In the genomic region with DNA sequence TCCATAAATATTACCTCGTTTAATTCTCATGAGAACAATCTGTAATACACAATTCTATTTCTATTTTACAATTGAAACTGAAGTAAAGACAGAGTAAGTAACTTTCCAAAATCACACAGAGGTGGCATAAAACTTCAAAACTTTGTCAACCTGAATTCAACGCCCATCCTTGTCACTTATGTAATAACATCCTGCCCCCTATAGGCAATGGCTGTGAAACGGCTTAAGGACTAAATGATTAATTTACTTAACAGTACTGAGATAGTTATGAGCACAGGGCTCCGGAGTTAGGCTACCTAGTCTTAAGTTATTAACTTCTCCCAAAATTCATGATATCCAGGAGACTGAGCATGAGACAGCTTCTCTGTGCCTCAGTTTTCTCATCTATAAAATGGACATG, we compare ENCODE assay signal across 7 cellular contexts.
DNase-seq lines count a peak whose midpoint lies in the region; ATAC-seq and TF ChIP-seq lines count a peak whose summit lies in the region.

No MANE protein-coding gene starts in this region.

- DNase-seq in NAMALWA (ENCODE audit: low spot score) (peak; percentile 65), cerebellar cortex (ENCODE audit: low spot score) (peak; percentile 6), progenitor cell of endocrine pancreas (ENCODE audit: low spot score, unreplicated experiment) (no peak), NCI-H2029 (lab: John Stamatoyannopoulos, UW) (no peak)
- no peak for DNase-seq in activated T-cell treated with anti-CD3 and anti-CD28 coated beads, Interleukin-2, amount 50 U/mL, for 24 hours

- no peaks in the 10 kb centered on the region for H3K36me3 Mint-ChIP-seq in progenitor cell of endocrine pancreas (ENCODE audit: insufficient read depth)
- H3K36me3 Mint-ChIP-seq in activated T-cell treated with anti-CD3 and anti-CD28 coated beads, Interleukin-2, amount 50 U/mL, for 24 hours (ENCODE audit: low read depth): no peaks in the 10 kb centered on the region
- no peaks in the 10 kb centered on the region for H3K36me3 Mint-ChIP-seq in stimulated activated memory B cell treated with anti-CD40 and anti-IgM and Interleukin-4, amounts not matched to agents 10 μg/mL and 1 μg/mL and 100 μg/mL, for 72 hours

- peak; percentile 47 for ATAC-seq in GM18511 (IDR thresholded peaks at IDR 0.05; ENCODE audit: unreplicated experiment)
- ATAC-seq in stimulated activated memory B cell treated with anti-CD40 and anti-IgM and Interleukin-4, amounts not matched to agents 10 μg/mL and 1 μg/mL and 100 μg/mL, for 72 hours: no peak

- H3K4me1 Mint-ChIP-seq in progenitor cell of endocrine pancreas (ENCODE audit: low read depth): peaks cover 4% of the 10 kb centered on the region
- no peaks in the 10 kb centered on the region for H3K4me1 Mint-ChIP-seq in activated T-cell treated with anti-CD3 and anti-CD28 coated beads, Interleukin-2, amount 50 U/mL, for 24 hours (ENCODE audit: low read depth)
- H3K4me1 Mint-ChIP-seq in stimulated activated memory B cell treated with anti-CD40 and anti-IgM and Interleukin-4, amounts not matched to agents 10 μg/mL and 1 μg/mL and 100 μg/mL, for 72 hours: no peaks in the 10 kb centered on the region

- TF ChIP-seq CTCF in progenitor cell of endocrine pancreas (IDR thresholded peaks at IDR 0.05; ENCODE audit: unreplicated experiment): peak; percentile 43

- H3K4me3 Mint-ChIP-seq in progenitor cell of endocrine pancreas (ENCODE audit: low read depth): no peak overlapping the region
- H3K4me3 Mint-ChIP-seq in activated T-cell treated with anti-CD3 and anti-CD28 coated beads, Interleukin-2, amount 50 U/mL, for 24 hours: no peak overlapping the region
- H3K4me3 Mint-ChIP-seq in stimulated activated memory B cell treated with anti-CD40 and anti-IgM and Interleukin-4, amounts not matched to agents 10 μg/mL and 1 μg/mL and 100 μg/mL, for 72 hours: no peak overlapping the region

- no peaks in the 10 kb centered on the region for H3K9me3 Mint-ChIP-seq in progenitor cell of endocrine pancreas (ENCODE audit: low read depth)
- no peaks in the 10 kb centered on the region for H3K9me3 Mint-ChIP-seq in activated T-cell treated with anti-CD3 and anti-CD28 coated beads, Interleukin-2, amount 50 U/mL, for 24 hours
- H3K9me3 Mint-ChIP-seq in stimulated activated memory B cell treated with anti-CD40 and anti-IgM and Interleukin-4, amounts not matched to agents 10 μg/mL and 1 μg/mL and 100 μg/mL, for 72 hours: no peaks in the 10 kb centered on the region

- H3K27me3 Mint-ChIP-seq in progenitor cell of endocrine pancreas: peaks cover 14% of the 10 kb centered on the region
- peaks cover 51% of the 10 kb centered on the region for H3K27me3 Mint-ChIP-seq in activated T-cell treated with anti-CD3 and anti-CD28 coated beads, Interleukin-2, amount 50 U/mL, for 24 hours
- peaks cover 37% of the 10 kb centered on the region for H3K27me3 Mint-ChIP-seq in stimulated activated memory B cell treated with anti-CD40 and anti-IgM and Interleukin-4, amounts not matched to agents 10 μg/mL and 1 μg/mL and 100 μg/mL, for 72 hours

- H3K27ac Mint-ChIP-seq in progenitor cell of endocrine pancreas: no peak overlapping the region
- H3K27ac Mint-ChIP-seq in activated T-cell treated with anti-CD3 and anti-CD28 coated beads, Interleukin-2, amount 50 U/mL, for 24 hours: no peak overlapping the region
- no peak overlapping the region for H3K27ac Mint-ChIP-seq in stimulated activated memory B cell treated with anti-CD40 and anti-IgM and Interleukin-4, amounts not matched to agents 10 μg/mL and 1 μg/mL and 100 μg/mL, for 72 hours

Comparison
In these comparisons a context has a peak if more than half of its experiments do, and no peak if none do; other contexts are left out.
1. DNase-seq: peak in NAMALWA (single experiment) and cerebellar cortex (single experiment); none in progenitor cell of endocrine pancreas (single experiment), activated T-cell treated with anti-CD3 and anti-CD28 coated beads, Interleukin-2, amount 50 U/mL, for 24 hours (single experiment) and NCI-H2029 (single experiment).